Comparison of ENCODE assay signal across 8 cellular contexts in genomic region chr9:136425367-136425766, GRCh38. TPM values are rescaled to one million over a fixed set of nuclear protein-coding genes. Genes with fewer than 3 reads are reported as not detected.
DNase-seq lines count a peak whose midpoint lies in the region; ATAC-seq and TF ChIP-seq lines count a peak whose summit lies in the region.
"Not testable (repeated sequence)": the region's sequence is repeated elsewhere in the genome, so short reads cannot be mapped to it uniquely, and the experiment has no call there.

No MANE protein-coding gene starts in this region.

- DNase-seq in DMS53 (lab: John Stamatoyannopoulos, UW): peak; percentile 59
- DNase-seq in M059J (ENCODE audit: low read depth): peak; percentile 62
- DNase-seq in activated CD4-positive, alpha-beta T cell treated with anti-CD3 and anti-CD28 coated beads for 48 hours: peak; percentile 45
- DNase-seq in activated CD8-positive, alpha-beta memory T cell treated with anti-CD3 and anti-CD28 coated beads, Interleukin-2, amount 10 ng/mL, durations not matched to agents 7 days and 5 days; activated naive CD4-positive, alpha-beta T cell treated with anti-CD3 and anti-CD28 coated beads, Interleukin-2, amount 50 U/mL, for 72 hours (ENCODE audit: low spot score in 2 of 2); left lung; osteocyte (ENCODE audit: extremely low spot score, unreplicated experiment); stimulated activated effector memory CD8-positive, alpha-beta T cell treated with anti-CD3 and anti-CD28 coated beads, Interleukin-12 subunit alpha, Interleukin-12 subunit beta, amount 100 ng/mL, for 72 hours (ENCODE audit: low spot score in 2 of 2): not testable (repeated sequence)

- H3K9me3 ChIP-seq in left lung: not testable (repeated sequence)

- H3K27ac ChIP-seq in left lung: not testable (repeated sequence)

- CTCF ChIA-PET in activated CD8-positive, alpha-beta memory T cell treated with anti-CD3 and anti-CD28 coated beads, Interleukin-2, amount 10 ng/mL, durations not matched to agents 7 days and 5 days (lab: Charles Lee): interaction anchor here (1.0 kb wide), 1 partner anchor 25 kb away, joined by 4 read pairs; the partner anchor contains the start of gene SNAPC4

- H3K27ac Mint-ChIP-seq in activated CD8-positive, alpha-beta memory T cell treated with anti-CD3 and anti-CD28 coated beads, Interleukin-2, amount 10 ng/mL, durations not matched to agents 7 days and 5 days: peak overlapping the region; percentile 56
- H3K27ac Mint-ChIP-seq in activated naive CD4-positive, alpha-beta T cell treated with anti-CD3 and anti-CD28 coated beads, Interleukin-2, amount 50 U/mL, for 72 hours: peak overlapping the region; percentile 52 to 91
- H3K27ac Mint-ChIP-seq in osteocyte (ENCODE audit: unreplicated experiment): peak overlapping the region; percentile 38
- H3K27ac Mint-ChIP-seq in stimulated activated effector memory CD8-positive, alpha-beta T cell treated with anti-CD3 and anti-CD28 coated beads, Interleukin-12 subunit alpha, Interleukin-12 subunit beta, amount 100 ng/mL, for 72 hours: peak overlapping the region; percentile 45

- TF ChIP-seq CTCF in left lung (IDR thresholded peaks at IDR 0.05); osteocyte (IDR thresholded peaks at IDR 0.05): not testable (repeated sequence)

- not testable (repeated sequence) for H3K4me1 Mint-ChIP-seq in activated CD8-positive, alpha-beta memory T cell treated with anti-CD3 and anti-CD28 coated beads, Interleukin-2, amount 10 ng/mL, durations not matched to agents 7 days and 5 days; osteocyte (ENCODE audit: unreplicated experiment); stimulated activated effector memory CD8-positive, alpha-beta T cell treated with anti-CD3 and anti-CD28 coated beads, Interleukin-12 subunit alpha, Interleukin-12 subunit beta, amount 100 ng/mL, for 72 hours

- not testable (repeated sequence) for H3K27me3 ChIP-seq in left lung

- not testable (repeated sequence) for H3K4me1 ChIP-seq in left lung

- not testable (repeated sequence) for H3K27me3 Mint-ChIP-seq in activated CD8-positive, alpha-beta memory T cell treated with anti-CD3 and anti-CD28 coated beads, Interleukin-2, amount 10 ng/mL, durations not matched to agents 7 days and 5 days; osteocyte (ENCODE audit: unreplicated experiment)

- not testable (repeated sequence) for ATAC-seq in activated CD8-positive, alpha-beta memory T cell treated with anti-CD3 and anti-CD28 coated beads, Interleukin-2, amount 10 ng/mL, durations not matched to agents 7 days and 5 days; stimulated activated effector memory CD8-positive, alpha-beta T cell treated with anti-CD3 and anti-CD28 coated beads, Interleukin-12 subunit alpha, Interleukin-12 subunit beta, amount 100 ng/mL, for 72 hours
- peak in 1 of 2 donors; percentile 68 for ATAC-seq in activated naive CD4-positive, alpha-beta T cell treated with anti-CD3 and anti-CD28 coated beads, Interleukin-2, amount 50 U/mL, for 72 hours
- peak; percentile 70 for ATAC-seq in left lung

- H3K4me3 ChIP-seq in left lung: not testable (repeated sequence)

- H3K36me3 Mint-ChIP-seq in activated CD8-positive, alpha-beta memory T cell treated with anti-CD3 and anti-CD28 coated beads, Interleukin-2, amount 10 ng/mL, durations not matched to agents 7 days and 5 days: peaks cover 10% of the 10 kb centered on the region
- not testable (repeated sequence) for H3K36me3 Mint-ChIP-seq in activated naive CD4-positive, alpha-beta T cell treated with anti-CD3 and anti-CD28 coated beads, Interleukin-2, amount 50 U/mL, for 72 hours
- peaks cover 22% of the 10 kb centered on the region for H3K36me3 Mint-ChIP-seq in osteocyte (ENCODE audit: unreplicated experiment)
- H3K36me3 Mint-ChIP-seq in stimulated activated effector memory CD8-positive, alpha-beta T cell treated with anti-CD3 and anti-CD28 coated beads, Interleukin-12 subunit alpha, Interleukin-12 subunit beta, amount 100 ng/mL, for 72 hours: peaks cover 79% of the 10 kb centered on the region

- intact Hi-C loops in left lung (cut with DNase I): not testable (repeated sequence)

- H3K9me3 Mint-ChIP-seq in activated CD8-positive, alpha-beta memory T cell treated with anti-CD3 and anti-CD28 coated beads, Interleukin-2, amount 10 ng/mL, durations not matched to agents 7 days and 5 days (ENCODE audit: low read depth); activated naive CD4-positive, alpha-beta T cell treated with anti-CD3 and anti-CD28 coated beads, Interleukin-2, amount 50 U/mL, for 72 hours; osteocyte (ENCODE audit: unreplicated experiment); stimulated activated effector memory CD8-positive, alpha-beta T cell treated with anti-CD3 and anti-CD28 coated beads, Interleukin-12 subunit alpha, Interleukin-12 subunit beta, amount 100 ng/mL, for 72 hours: not testable (repeated sequence)

- H3K36me3 ChIP-seq in left lung: peaks cover 4 to 83% of the 10 kb centered on the region in 2 donors

- H3K4me3 Mint-ChIP-seq in activated CD8-positive, alpha-beta memory T cell treated with anti-CD3 and anti-CD28 coated beads, Interleukin-2, amount 10 ng/mL, durations not matched to agents 7 days and 5 days; osteocyte (ENCODE audit: unreplicated experiment); stimulated activated effector memory CD8-positive, alpha-beta T cell treated with anti-CD3 and anti-CD28 coated beads, Interleukin-12 subunit alpha, Interleukin-12 subunit beta, amount 100 ng/mL, for 72 hours: not testable (repeated sequence)

RNA-seq across cellular contexts. Expression of gene INPP5E, which starts 14.3 kb away (rescaled TPM):
- total RNA-seq in M059J (2014; rRNA removed; shearing (Covaris generic)): 7.6 TPM in 2 replicates
- 10 to 100 TPM; 20.0 to 21.4 TPM for total RNA-seq in activated CD8-positive, alpha-beta memory T cell treated with anti-CD3 and anti-CD28 coated beads, Interleukin-2, amount 10 ng/mL, durations not matched to agents 7 days and 5 days
- total RNA-seq in activated naive CD4-positive, alpha-beta T cell treated with anti-CD3 and anti-CD28 coated beads, Interleukin-2, amount 50 U/mL, for 72 hours: 10 to 100 TPM; 14.4 to 16.0 TPM
- total RNA-seq in left lung: 10 to 100 TPM; 12.0 TPM
- total RNA-seq in osteocyte: 16.0 and 16.7 TPM in 2 replicates

RNA-seq across cellular contexts. Expression of gene PMPCA, which starts 14.9 kb away (rescaled TPM):
- 41.4 and 88.7 TPM in 2 replicates for total RNA-seq in M059J (2014; rRNA removed; shearing (Covaris generic))
- total RNA-seq in activated CD8-positive, alpha-beta memory T cell treated with anti-CD3 and anti-CD28 coated beads, Interleukin-2, amount 10 ng/mL, durations not matched to agents 7 days and 5 days: 10 to 100 TPM; 64.0 to 76.5 TPM
- total RNA-seq in activated naive CD4-positive, alpha-beta T cell treated with anti-CD3 and anti-CD28 coated beads, Interleukin-2, amount 50 U/mL, for 72 hours: 100 to 1,000 TPM in 1 of 2 donors, 10 to 100 TPM in 1; 94.1 to 110 TPM
- total RNA-seq in left lung (10 to 100 TPM; 44.9 to 52.5 TPM), osteocyte (51.9 and 52.8 TPM in 2 replicates)

RNA-seq across cellular contexts. Expression of gene ENTR1, which starts 15.0 kb away (rescaled TPM):
- total RNA-seq in M059J (2014; rRNA removed; shearing (Covaris generic)): 42.3 and 64.2 TPM in 2 replicates
- 10 to 100 TPM; 47.4 to 54.2 TPM for total RNA-seq in activated CD8-positive, alpha-beta memory T cell treated with anti-CD3 and anti-CD28 coated beads, Interleukin-2, amount 10 ng/mL, durations not matched to agents 7 days and 5 days
- total RNA-seq in activated naive CD4-positive, alpha-beta T cell treated with anti-CD3 and anti-CD28 coated beads, Interleukin-2, amount 50 U/mL, for 72 hours: 10 to 100 TPM; 52.2 to 75.4 TPM
- 10 to 100 TPM; 37.8 to 62.5 TPM for total RNA-seq in left lung
- total RNA-seq in osteocyte: 54.8 and 57.9 TPM in 2 replicates

RNA-seq across cellular contexts. Expression of gene SNAPC4, which starts 25.4 kb away (rescaled TPM):
- 3.0 and 8.1 TPM in 2 replicates for total RNA-seq in M059J (2014; rRNA removed; shearing (Covaris generic))
- 10 to 100 TPM; 12.4 to 17.0 TPM for total RNA-seq in activated CD8-positive, alpha-beta memory T cell treated with anti-CD3 and anti-CD28 coated beads, Interleukin-2, amount 10 ng/mL, durations not matched to agents 7 days and 5 days
- total RNA-seq in activated naive CD4-positive, alpha-beta T cell treated with anti-CD3 and anti-CD28 coated beads, Interleukin-2, amount 50 U/mL, for 72 hours: 10 to 100 TPM; 12.5 to 16.7 TPM
- total RNA-seq in left lung (1 to 10 TPM; 5.8 to 7.6 TPM), osteocyte (8.9 and 9.9 TPM in 2 replicates)

RNA-seq across cellular contexts. Expression of gene CARD9, which starts 51.9 kb away (rescaled TPM):
- total RNA-seq in M059J (2014; rRNA removed; shearing (Covaris generic)): 0.05 and 0.12 TPM in 2 replicates
- total RNA-seq in activated CD8-positive, alpha-beta memory T cell treated with anti-CD3 and anti-CD28 coated beads, Interleukin-2, amount 10 ng/mL, durations not matched to agents 7 days and 5 days: 1 to 10 TPM in 1 of 2 experiments, under 1 TPM in 1; 0.50 to 3.1 TPM
- total RNA-seq in activated naive CD4-positive, alpha-beta T cell treated with anti-CD3 and anti-CD28 coated beads, Interleukin-2, amount 50 U/mL, for 72 hours: 1 to 10 TPM; 1.3 to 1.7 TPM
- total RNA-seq in left lung (10 to 100 TPM in 1 of 2 donors, 1 to 10 TPM in 1; 6.6 to 11.1 TPM), osteocyte (0.89 and 0.94 TPM in 2 replicates)
